18 cellular contexts compared by ENCODE assay signal in the genomic region with DNA sequence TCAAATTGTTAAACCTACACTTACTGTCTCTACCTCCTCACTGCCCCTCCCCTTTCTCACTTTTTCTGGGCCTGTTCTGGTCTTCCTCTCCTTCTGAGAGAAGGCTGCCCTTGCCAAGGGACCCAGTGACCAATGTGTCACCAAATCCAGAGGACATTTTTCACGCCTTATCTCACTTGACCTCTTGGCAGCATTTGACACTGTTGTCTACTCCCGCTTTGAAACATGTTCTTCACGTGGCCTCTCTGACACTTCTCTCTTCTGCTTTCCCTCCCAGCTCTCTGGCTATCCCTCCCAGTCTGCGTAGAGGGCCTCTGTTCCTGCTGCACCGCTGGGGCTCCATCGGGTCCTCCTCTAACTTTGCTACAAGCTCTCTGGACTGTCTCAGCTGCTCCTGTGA. TPM values are rescaled to one million over a fixed set of nuclear protein-coding genes. Genes with fewer than 3 reads are reported as not detected.
DNase-seq lines count a peak whose midpoint lies in the region; ATAC-seq and TF ChIP-seq lines count a peak whose summit lies in the region.
"Had no signal": no experiment of that assay in that cellular context is flagged by ENCODE, and none has a peak within 500 bp of the region (broad histone marks: within the 10 kb centered on the region; RNA-seq: fewer than 3 reads in every experiment).

No MANE protein-coding gene starts in this region.

- ATAC-seq in GM23338: no peak
- no peak for ATAC-seq in GM18909 (IDR thresholded peaks at IDR 0.05; ENCODE audit: poor library complexity, unreplicated experiment)
- no peak for ATAC-seq in GM18505 (IDR thresholded peaks at IDR 0.05; ENCODE audit: unreplicated experiment)

- H3K27me3 Mint-ChIP-seq in activated naive CD4-positive, alpha-beta T cell treated with anti-CD3 and anti-CD28 coated beads, Interleukin-2, amount 10 ng/mL, durations not matched to agents 7 days and 5 days: peaks cover 57% of the 10 kb centered on the region
- peaks cover 7% of the 10 kb centered on the region for H3K27me3 Mint-ChIP-seq in activated T-helper 1 cell treated with anti-CD3 and anti-CD28 coated beads, Interleukin-12 subunit alpha, Interleukin-12 subunit beta, Interleukin-2, Interleukin-4 antibody, amounts not matched to agents 30 ng/mL and 10 ng/mL and 1 ng/mL, durations not matched to agents 14 hours and 24 hours and 36 hours (ENCODE audit: insufficient read depth)
- peaks cover 10% of the 10 kb centered on the region for H3K27me3 Mint-ChIP-seq in GM23338 (ENCODE audit: insufficient read depth, low read depth, poor library complexity)

- no peaks in the 10 kb centered on the region for H3K36me3 Mint-ChIP-seq in activated naive CD4-positive, alpha-beta T cell treated with anti-CD3 and anti-CD28 coated beads, Interleukin-2, amount 10 ng/mL, durations not matched to agents 7 days and 5 days
- H3K36me3 Mint-ChIP-seq in activated T-helper 1 cell treated with anti-CD3 and anti-CD28 coated beads, Interleukin-12 subunit alpha, Interleukin-12 subunit beta, Interleukin-2, Interleukin-4 antibody, amounts not matched to agents 30 ng/mL and 10 ng/mL and 1 ng/mL, durations not matched to agents 14 hours and 24 hours and 36 hours (ENCODE audit: low read depth): no peaks in the 10 kb centered on the region
- H3K36me3 Mint-ChIP-seq in GM23338 (ENCODE audit: low read depth): no peaks in the 10 kb centered on the region; the same call in 2 of the 3 replicates

- H3K9me3 Mint-ChIP-seq in activated naive CD4-positive, alpha-beta T cell treated with anti-CD3 and anti-CD28 coated beads, Interleukin-2, amount 10 ng/mL, durations not matched to agents 7 days and 5 days: no peaks in the 10 kb centered on the region
- peaks cover 4% of the 10 kb centered on the region for H3K9me3 Mint-ChIP-seq in activated T-helper 1 cell treated with anti-CD3 and anti-CD28 coated beads, Interleukin-12 subunit alpha, Interleukin-12 subunit beta, Interleukin-2, Interleukin-4 antibody, amounts not matched to agents 30 ng/mL and 10 ng/mL and 1 ng/mL, durations not matched to agents 14 hours and 24 hours and 36 hours
- no peaks in the 10 kb centered on the region for H3K9me3 Mint-ChIP-seq in GM23338
- H3K9me3 Mint-ChIP-seq: H9 had no signal

- no peaks in the 10 kb centered on the region for H3K79me2 ChIP-seq in osteoblast (ENCODE audit: insufficient read depth, low read length)
- H3K79me2 ChIP-seq in GM23338 (replicated peaks; ENCODE audit: insufficient read depth): no peaks in the 10 kb centered on the region

- no peak overlapping the region for H3K4me3 Mint-ChIP-seq in activated naive CD4-positive, alpha-beta T cell treated with anti-CD3 and anti-CD28 coated beads, Interleukin-2, amount 10 ng/mL, durations not matched to agents 7 days and 5 days
- no peak overlapping the region for H3K4me3 Mint-ChIP-seq in activated T-helper 1 cell treated with anti-CD3 and anti-CD28 coated beads, Interleukin-12 subunit alpha, Interleukin-12 subunit beta, Interleukin-2, Interleukin-4 antibody, amounts not matched to agents 30 ng/mL and 10 ng/mL and 1 ng/mL, durations not matched to agents 14 hours and 24 hours and 36 hours
- H3K4me3 Mint-ChIP-seq in GM23338: no peak overlapping the region; the same call in 2 of the 3 replicates
- H3K4me3 Mint-ChIP-seq: H9 had no signal

- H3K27ac ChIP-seq in osteoblast (ENCODE audit: low read depth, low read length) (no peak overlapping the region), GM23338 (ENCODE audit: low read depth) (no peak overlapping the region)

- H3K27me3 ChIP-seq in osteoblast (ENCODE audit: insufficient read depth, low read length) (no peaks in the 10 kb centered on the region), GM23338 (ENCODE audit: insufficient read depth) (no peaks in the 10 kb centered on the region)

- H3K4me2 ChIP-seq in osteoblast (ENCODE audit: insufficient read depth, low read length): peak overlapping the region; percentile 59
- no peak overlapping the region for H3K4me2 ChIP-seq in GM23338

- TF ChIP-seq POLR2A in GM18505 (IDR thresholded peaks at IDR 0.05; ENCODE audit: borderline replicate concordance, extremely low read depth, insufficient read depth, insufficient read length): no peak

- H3K9me3 ChIP-seq in osteoblast (ENCODE audit: low read depth, low read length): no peaks in the 10 kb centered on the region

- no peak overlapping the region for H3K4me3 ChIP-seq in osteoblast (ENCODE audit: insufficient read depth, low read length)
- no peak overlapping the region for H3K4me3 ChIP-seq in GM23338

- no peaks in the 10 kb centered on the region for H3K9me2 ChIP-seq in GM23338 (ENCODE audit: insufficient read depth)

- CTCF ChIA-PET in activated naive CD4-positive, alpha-beta T cell treated with anti-CD3 and anti-CD28 coated beads, Interleukin-2, amount 10 ng/mL, durations not matched to agents 7 days and 5 days (lab: Charles Lee): interaction anchor here (0.7 to 3.0 kb wide), 3 partner anchors 12 to 40 kb away, joined by 3 to 13 read pairs (median 3); no protein-coding TSS in a partner anchor

- H3K36me3 ChIP-seq in osteoblast (ENCODE audit: insufficient read depth, low read length): no peaks in the 10 kb centered on the region
- no peaks in the 10 kb centered on the region for H3K36me3 ChIP-seq in GM23338 (ENCODE audit: insufficient read depth)

- peaks cover 19% of the 10 kb centered on the region for H3K4me1 Mint-ChIP-seq in activated naive CD4-positive, alpha-beta T cell treated with anti-CD3 and anti-CD28 coated beads, Interleukin-2, amount 10 ng/mL, durations not matched to agents 7 days and 5 days
- H3K4me1 Mint-ChIP-seq in activated T-helper 1 cell treated with anti-CD3 and anti-CD28 coated beads, Interleukin-12 subunit alpha, Interleukin-12 subunit beta, Interleukin-2, Interleukin-4 antibody, amounts not matched to agents 30 ng/mL and 10 ng/mL and 1 ng/mL, durations not matched to agents 14 hours and 24 hours and 36 hours (ENCODE audit: low read depth): peaks cover 24% of the 10 kb centered on the region
- peaks cover 21% of the 10 kb centered on the region for H3K4me1 Mint-ChIP-seq in GM23338

- H3F3A ChIP-seq in GM23338 (replicated peaks; ENCODE audit: low read depth): no peaks in the 10 kb centered on the region

- H3K27ac Mint-ChIP-seq in activated naive CD4-positive, alpha-beta T cell treated with anti-CD3 and anti-CD28 coated beads, Interleukin-2, amount 10 ng/mL, durations not matched to agents 7 days and 5 days: peak overlapping the region; percentile 8
- peak overlapping the region; percentile 79 for H3K27ac Mint-ChIP-seq in activated T-helper 1 cell treated with anti-CD3 and anti-CD28 coated beads, Interleukin-12 subunit alpha, Interleukin-12 subunit beta, Interleukin-2, Interleukin-4 antibody, amounts not matched to agents 30 ng/mL and 10 ng/mL and 1 ng/mL, durations not matched to agents 14 hours and 24 hours and 36 hours
- H3K27ac Mint-ChIP-seq in GM23338: no peak overlapping the region
- H3K27ac Mint-ChIP-seq: H9 had no signal

- H2AFZ ChIP-seq in osteoblast (ENCODE audit: low read length) (no peak overlapping the region), GM23338 (no peak overlapping the region)

- DNase-seq in activated naive CD4-positive, alpha-beta T cell treated with anti-CD3 and anti-CD28 coated beads, Interleukin-2, amount 10 ng/mL, durations not matched to agents 7 days and 5 days: no peak
- DNase-seq in activated naive CD4-positive, alpha-beta T cell (lab: John Stamatoyannopoulos, UW): no peak
- DNase-seq in HUDEP-2 (lab: John Stamatoyannopoulos, UW; ENCODE audit: unreplicated experiment in 76 of 76) (peak in 43 of 76 experiments; percentile 9 to 75 (median 37)), osteoblast (ENCODE audit: insufficient read length, low spot score, missing footprints) (no peak), GM23338 (ENCODE audit: low spot score) (no peak)
- no peak for DNase-seq in activated T-helper 1 cell treated with anti-CD3 and anti-CD28 coated beads, Interleukin-12 subunit alpha, Interleukin-12 subunit beta, Interleukin-2, Interleukin-4 antibody, amounts not matched to agents 30 ng/mL and 10 ng/mL and 1 ng/mL, durations not matched to agents 14 hours and 24 hours and 36 hours (ENCODE audit: low spot score)
- DNase-seq: activated CD8-positive, alpha-beta memory T cell treated with anti-CD3 and anti-CD28 coated beads, Interleukin-2, amount 50 U/mL, for 4 hours; cerebellar nuclear complex; DMS 273 treated with DMSO at 0.1 percent for 48 hours; H9; IMR-90; mesenchymal stem cell; NCI-H1417 treated with DMSO at 0.1 percent for 48 hours; nucleus accumbens; SIG-M5 had no signal

- H4K20me1 ChIP-seq in osteoblast (ENCODE audit: insufficient read depth, low read length): no peaks in the 10 kb centered on the region
- no peaks in the 10 kb centered on the region for H4K20me1 ChIP-seq in GM23338 (replicated peaks; ENCODE audit: insufficient read depth)

- intact Hi-C loops in activated T-helper 1 cell treated with anti-CD3 and anti-CD28 coated beads, Interleukin-12 subunit alpha, Interleukin-12 subunit beta, Interleukin-2, Interleukin-4 antibody, amounts not matched to agents 30 ng/mL and 10 ng/mL and 1 ng/mL, durations not matched to agents 14 hours and 24 hours and 36 hours (cut with micrococcal nuclease): loop anchor here (5.0 kb wide), 1 partner anchor 168 kb away; the partner anchor contains the start of gene CTPS1

- TF ChIP-seq CTCF in osteoblast (IDR thresholded peaks at IDR 0.05; ENCODE audit: extremely low read depth, low read depth, low read length) (no peak), GM23338 (conservative IDR thresholded peaks at IDR 0.05; ENCODE audit: low read depth in 2 of 2) (no peak)

- peaks cover 27% of the 10 kb centered on the region for H3K4me1 ChIP-seq in osteoblast (ENCODE audit: insufficient read depth, low read length)
- H3K4me1 ChIP-seq in GM23338 (ENCODE audit: insufficient read depth): peaks cover 19% of the 10 kb centered on the region

TF ChIP-seq in GM23338, 12 proteins besides CTCF, POLR2A, EP300 and RAD21 (continues in another document):
- TF ChIP-seq CREB1 (CRISPR knock-in tag; IDR thresholded peaks at IDR 0.05; ENCODE audit: low read depth) (no peak), EZH2phosphoT487 (IDR thresholded peaks at IDR 0.05; ENCODE audit: unreplicated experiment) (no peak), ZNF331 (CRISPR knock-in tag; IDR thresholded peaks at IDR 0.05; ENCODE audit: low read depth) (no peak), POLR2AphosphoS5 (IDR thresholded peaks at IDR 0.05; ENCODE audit: low read depth) (no peak)

RNA-seq across cellular contexts. Expression of gene KCNQ4, which starts 25.3 kb away (rescaled TPM):
- 0.78 and 0.88 TPM in 2 replicates for total RNA-seq in activated T-helper 1 cell treated with anti-CD3 and anti-CD28 coated beads, Interleukin-12 subunit alpha, Interleukin-12 subunit beta, Interleukin-2, Interleukin-4 antibody, amounts not matched to agents 30 ng/mL and 10 ng/mL and 1 ng/mL, durations not matched to agents 14 hours and 24 hours and 36 hours
- not detected in 2 replicates for total RNA-seq in osteoblast
- total RNA-seq in GM23338 (2014; rRNA removed; shearing (Covaris generic)): 2.9 and 3.0 TPM in 2 replicates
- polyA plus RNA-seq in GM23338 (2016; fragmentation: Nextera tagmentation; extraction: Ambion mirVana): 1.3 and 2.0 TPM in 2 replicates
- total RNA-seq: IMR-90 had no signal
- polyA plus RNA-seq: AG04450 had no signal

RNA-seq across cellular contexts. Expression of gene CITED4, which starts 53.3 kb away (rescaled TPM):
- total RNA-seq in activated T-helper 1 cell treated with anti-CD3 and anti-CD28 coated beads, Interleukin-12 subunit alpha, Interleukin-12 subunit beta, Interleukin-2, Interleukin-4 antibody, amounts not matched to agents 30 ng/mL and 10 ng/mL and 1 ng/mL, durations not matched to agents 14 hours and 24 hours and 36 hours: 4.1 and 5.0 TPM in 2 replicates
- 1.2 and 3.3 TPM in 2 replicates for total RNA-seq in osteoblast
- 16.4 and 18.7 TPM in 2 replicates for total RNA-seq in GM23338 (2014; rRNA removed; shearing (Covaris generic))
- polyA plus RNA-seq in GM23338 (2016; fragmentation: Nextera tagmentation; extraction: Ambion mirVana): 2.9 and 7.7 TPM in 2 replicates

Comparison
In these comparisons a context has a peak if more than half of its experiments do, and no peak if none do; other contexts are left out.
1. DNase-seq: peak in HUDEP-2 (43 of 76); none in activated naive CD4-positive, alpha-beta T cell treated with anti-CD3 and anti-CD28 coated beads, Interleukin-2, amount 10 ng/mL, durations not matched to agents 7 days and 5 days (single experiment), activated naive CD4-positive, alpha-beta T cell (0 of 4), activated T-helper 1 cell treated with anti-CD3 and anti-CD28 coated beads, Interleukin-12 subunit alpha, Interleukin-12 subunit beta, Interleukin-2, Interleukin-4 antibody, amounts not matched to agents 30 ng/mL and 10 ng/mL and 1 ng/mL, durations not matched to agents 14 hours and 24 hours and 36 hours (single experiment), osteoblast (single experiment) and GM23338 (single experiment).